In genomic region chr6:85461806-85462185, GRCh38 we compare ENCODE assay signal across 12 cellular contexts. TPM values are rescaled to one million over a fixed set of nuclear protein-coding genes. Genes with fewer than 3 reads are reported as not detected.
DNase-seq lines count a peak whose midpoint lies in the region; ATAC-seq and TF ChIP-seq lines count a peak whose summit lies in the region.
"Had no signal": no experiment of that assay in that cellular context is flagged by ENCODE, and none has a peak within 500 bp of the region (broad histone marks: within the 10 kb centered on the region; RNA-seq: fewer than 3 reads in every experiment).

No MANE protein-coding gene starts in this region.

- TF ChIP-seq POLR2A in HCT116 (IDR thresholded peaks at IDR 0.05; ENCODE audit: borderline replicate concordance, extremely low read depth, insufficient read depth, insufficient read length), result no peak
- no peak for TF ChIP-seq POLR2A in erythroblast (IDR thresholded peaks at IDR 0.05; ENCODE audit: low read length)

- no peaks in the 10 kb centered on the region for H3K9me3 Mint-ChIP-seq in Calu3 (ENCODE audit: low read depth, unreplicated experiment)
- H3K9me3 Mint-ChIP-seq in activated CD8-positive, alpha-beta T cell treated with anti-CD3 and anti-CD28 coated beads, Interleukin-2, amount 10 ng/mL, durations not matched to agents 7 days and 5 days (ENCODE audit: insufficient read depth), result no peaks in the 10 kb centered on the region
- H3K9me3 Mint-ChIP-seq in natural killer cell, result no peaks in the 10 kb centered on the region
- no peaks in the 10 kb centered on the region for H3K9me3 Mint-ChIP-seq in WTC11

- no peak for TF ChIP-seq RAD21 in HCT116 (IDR thresholded peaks at IDR 0.05; ENCODE audit: low read depth)

- ATAC-seq in HCT116 (no peak), natural killer cell (peak in 1 of 3 donors; percentile 14), HG02759 (IDR thresholded peaks at IDR 0.05; ENCODE audit: unreplicated experiment) (no peak), WTC11 (no peak)
- ATAC-seq in activated CD8-positive, alpha-beta T cell treated with anti-CD3 and anti-CD28 coated beads, Interleukin-2, amount 10 ng/mL, durations not matched to agents 7 days and 5 days, result peak; percentile 17

- no peaks in the 10 kb centered on the region for H3K36me3 ChIP-seq in HCT116 (ENCODE audit: control insufficient read depth in 1 of 2, insufficient read depth in 2 of 2, low read length in 2 of 2)

- H3K36me3 Mint-ChIP-seq in Calu3 (ENCODE audit: insufficient read depth, unreplicated experiment) (peaks cover 21% of the 10 kb centered on the region), natural killer cell (no peaks in the 10 kb centered on the region), WTC11 (no peaks in the 10 kb centered on the region)
- peaks cover 3% of the 10 kb centered on the region for H3K36me3 Mint-ChIP-seq in activated CD8-positive, alpha-beta T cell treated with anti-CD3 and anti-CD28 coated beads, Interleukin-2, amount 10 ng/mL, durations not matched to agents 7 days and 5 days (ENCODE audit: low read depth)

- peak overlapping the region; percentile 80 for H3K4me2 ChIP-seq in HCT116 (ENCODE audit: low read length)

- TF ChIP-seq CTCF in Calu3 (IDR thresholded peaks at IDR 0.05; ENCODE audit: unreplicated experiment) (no peak), HCT116 (IDR thresholded peaks at IDR 0.05 in 2 of 3, conservative IDR thresholded peaks at IDR 0.05 in 1 of 3; ENCODE audit: borderline replicate concordance in 1 of 3, insufficient read depth in 1 of 3, low read depth in 2 of 3, low read length in 2 of 3) (no peak), natural killer cell (IDR thresholded peaks at IDR 0.05) (no peak), WTC11 (IDR thresholded peaks at IDR 0.05) (no peak)

- H3K4me3 ChIP-seq in HCT116 (replicated peaks in 1 of 2; ENCODE audit: low read depth in 1 of 2, low read length in 2 of 2), result no peak overlapping the region

- H3K4me1 Mint-ChIP-seq in Calu3 (ENCODE audit: low read depth, unreplicated experiment) (peaks cover 88% of the 10 kb centered on the region), natural killer cell (peaks cover 57 to 63% of the 10 kb centered on the region in 2 donors), WTC11 (peaks cover 30% of the 10 kb centered on the region)
- peaks cover 92% of the 10 kb centered on the region for H3K4me1 Mint-ChIP-seq in activated CD8-positive, alpha-beta T cell treated with anti-CD3 and anti-CD28 coated beads, Interleukin-2, amount 10 ng/mL, durations not matched to agents 7 days and 5 days (ENCODE audit: low read depth)

- DNase-seq in Calu3 (no peak), HCT116 (ENCODE audit: low read depth, low spot score) (no peak), natural killer cell (no peak), SHP77 treated with DMSO at 0.1 percent for 48 hours (lab: John Stamatoyannopoulos, UW) (no peak), erythroblast (lab: John Stamatoyannopoulos, UW) (no peak), WTC11 (ENCODE audit: low spot score) (no peak)
- no peak for DNase-seq in activated CD8-positive, alpha-beta T cell treated with anti-CD3 and anti-CD28 coated beads, Interleukin-2, amount 10 ng/mL, durations not matched to agents 7 days and 5 days
- DNase-seq: activated CD8-positive, alpha-beta memory T cell treated with anti-CD3 and anti-CD28 coated beads for 24 hours; kidney; NCI-H524 treated with DMSO at 0.1 percent for 48 hours; stimulated activated CD4-positive, alpha-beta T cell treated with anti-CD3 and anti-CD28 coated beads, Interleukin-12 subunit alpha, Interleukin-12 subunit beta, amount 100 ng/mL, for 4 hours had no signal

- H3K4me1 ChIP-seq in HCT116 (ENCODE audit: control insufficient read depth in 1 of 2, insufficient read depth in 2 of 2, low read length in 2 of 2), result peaks cover 61 to 100% of the 10 kb centered on the region in 2 experiments

- CTCF ChIA-PET in Calu3 (lab: Charles Lee) (interaction anchor here (2.6 kb wide), 1 partner anchor 101 kb away, joined by 7 read pairs; no protein-coding TSS in a partner anchor), HCT116 (lab: Charles Lee) (interaction anchor here (1.8 kb wide), 1 partner anchor 21 kb away, joined by 5 read pairs; no protein-coding TSS in a partner anchor), WTC11 (lab: Charles Lee) (interaction anchor here (4.3 kb wide), 1 partner anchor 21 kb away, joined by 24 read pairs; no protein-coding TSS in a partner anchor)
- CTCF ChIA-PET in activated CD8-positive, alpha-beta T cell treated with anti-CD3 and anti-CD28 coated beads, Interleukin-2, amount 10 ng/mL, durations not matched to agents 7 days and 5 days (lab: Charles Lee), result interaction anchor here (1.1 to 8.3 kb wide), 6 partner anchors 12 to 107 kb away, joined by 3 to 95 read pairs (median 13); partner anchors contain the start of gene NT5E

- peaks cover 22% of the 10 kb centered on the region; the same call in 1 of the 2 replicates for H3K79me2 ChIP-seq in HCT116 (ENCODE audit: insufficient read depth, low read length)

- H3K9me3 ChIP-seq in HCT116 (ENCODE audit: control insufficient read depth in 1 of 2, insufficient read depth in 1 of 2, low read depth in 1 of 2, low read length in 2 of 2), result no peaks in the 10 kb centered on the region

- no peaks in the 10 kb centered on the region for H4K20me1 ChIP-seq in HCT116 (ENCODE audit: insufficient read depth)

- H3K9me2 ChIP-seq in HCT116 (ENCODE audit: insufficient read depth), result no peaks in the 10 kb centered on the region

- RAD21 ChIA-PET in HCT116 (lab: Charles Lee; ENCODE audit: low non-redundant PET in 1 of 2, low total read pairs in 2 of 2, uncharacterized antibody in 2 of 2, unreplicated experiment in 2 of 2), result no interaction called here

- intact Hi-C loops in Calu3 (cut with micrococcal nuclease; ENCODE audit: unreplicated experiment), result no loop called here
- intact Hi-C loops in HCT116 (cut with micrococcal nuclease), result loop anchor here (10.0 kb wide), 1 partner anchor 213 kb away; no protein-coding TSS in a partner anchor
- intact Hi-C loops in natural killer cell (cut with micrococcal nuclease), result no loop called here

- no peak overlapping the region for H3K27ac ChIP-seq in HCT116 (ENCODE audit: low read depth, low read length)

- BruUV-seq in Calu3 (replicated peaks; lab: Mats Ljungman, UMichigan) (no TSS peak), HCT116 (replicated peaks; lab: Mats Ljungman, UMichigan) (no TSS peak)

- no peaks in the 10 kb centered on the region for H3K27me3 ChIP-seq in HCT116 (ENCODE audit: insufficient read depth, low read length)

- H2AFZ ChIP-seq in HCT116 (ENCODE audit: low read depth, low read length, poor library complexity, severe bottlenecking), result no peak overlapping the region

- peak overlapping the region; percentile 65; the same call in 1 of the 2 replicates for H3K9ac ChIP-seq in HCT116 (ENCODE audit: low read length)

- no peaks in the 10 kb centered on the region for H3K27me3 Mint-ChIP-seq in Calu3 (ENCODE audit: unreplicated experiment)
- H3K27me3 Mint-ChIP-seq in activated CD8-positive, alpha-beta T cell treated with anti-CD3 and anti-CD28 coated beads, Interleukin-2, amount 10 ng/mL, durations not matched to agents 7 days and 5 days (ENCODE audit: low read depth), result no peaks in the 10 kb centered on the region
- peaks cover 43 to 59% of the 10 kb centered on the region in 2 donors for H3K27me3 Mint-ChIP-seq in natural killer cell (ENCODE audit: low read depth in 2 of 2)
- H3K27me3 Mint-ChIP-seq in WTC11 (ENCODE audit: low read depth), result no peaks in the 10 kb centered on the region; the same call in 1 of the 2 replicates

- H3K4me3 Mint-ChIP-seq in Calu3 (ENCODE audit: low read depth, unreplicated experiment) (no peak overlapping the region), natural killer cell (peak overlapping the region; percentile 85), WTC11 (no peak overlapping the region)
- H3K4me3 Mint-ChIP-seq in activated CD8-positive, alpha-beta T cell treated with anti-CD3 and anti-CD28 coated beads, Interleukin-2, amount 10 ng/mL, durations not matched to agents 7 days and 5 days, result peak overlapping the region; percentile 49

- H3K27ac Mint-ChIP-seq in Calu3 (ENCODE audit: unreplicated experiment) (peak overlapping the region; percentile 87), natural killer cell (peak overlapping the region in 1 of 2 donors; percentile 69), WTC11 (no peak overlapping the region)
- peak overlapping the region; percentile 85 for H3K27ac Mint-ChIP-seq in activated CD8-positive, alpha-beta T cell treated with anti-CD3 and anti-CD28 coated beads, Interleukin-2, amount 10 ng/mL, durations not matched to agents 7 days and 5 days

- POLR2A ChIA-PET in HCT116 (lab: Charles Lee) (interaction anchor here (0.8 to 1.5 kb wide), 3 partner anchors 10 to 217 kb away, joined by 3 to 6 read pairs (median 3); partner anchors contain the start of gene NT5E), WTC11 (lab: Charles Lee) (no interaction called here)
- POLR2A ChIA-PET in activated CD8-positive, alpha-beta T cell treated with anti-CD3 and anti-CD28 coated beads, Interleukin-2, amount 10 ng/mL, durations not matched to agents 7 days and 5 days (lab: Charles Lee), result interaction anchor here (0.6 to 3.3 kb wide), 6 partner anchors 9 to 217 kb away, joined by 3 to 31 read pairs (median 5); partner anchors contain the start of genes NT5E and SYNCRIP

TF ChIP-seq in HCT116, 20 proteins besides CTCF, POLR2A, EP300 and RAD21:
- TF ChIP-seq MAX (IDR thresholded peaks at IDR 0.05) (no peak), EGR1 (IDR thresholded peaks at IDR 0.05; ENCODE audit: low read depth) (no peak)

RNA-seq across cellular contexts. Expression of gene NT5E, which starts 11.9 kb away (rescaled TPM):
- 52.8 and 76.5 TPM in 2 replicates for total RNA-seq in Calu3 (2022)
- 68.2 TPM for total RNA-seq in HCT116 (2021; ENCODE audit: unreplicated experiment)
- 86.0 and 100 TPM in 2 replicates for polyA plus RNA-seq in HCT116 (2012)
- 1 to 10 TPM; 7.4 to 7.6 TPM for total RNA-seq in activated CD8-positive, alpha-beta T cell treated with anti-CD3 and anti-CD28 coated beads, Interleukin-2, amount 10 ng/mL, durations not matched to agents 7 days and 5 days
- under 1 TPM in 2 of 3 donors, not detected in 1; 0.57 to 0.70 TPM for total RNA-seq in natural killer cell
- 0.62 to 0.94 TPM (median 0.81 TPM) in 3 replicates for total RNA-seq in WTC11 (2021)

Comparison
In these comparisons a context has a peak if more than half of its experiments do, and no peak if none do; other contexts are left out.
1. H3K4me3 Mint-ChIP-seq: peak in activated CD8-positive, alpha-beta T cell treated with anti-CD3 and anti-CD28 coated beads, Interleukin-2, amount 10 ng/mL, durations not matched to agents 7 days and 5 days (single experiment) and natural killer cell (single experiment); none in Calu3 (single experiment) and WTC11 (single experiment).